ENCODE assay signal across 1 cellular context in genomic region chr17:50931003-50931878, GRCh38.
TF ChIP-seq lines count a peak whose summit lies in the region.

No MANE protein-coding gene starts in this region.

TF ChIP-seq in K562, 482 proteins besides CTCF, POLR2A, EP300 and RAD21 (continued from another document):
- TF ChIP-seq CSDE1 (IDR thresholded peaks at IDR 0.05) (no peak), RB1 (IDR thresholded peaks at IDR 0.05; ENCODE audit: low read depth) (0 out of 2 replicates have a peak, but pooled peaks have one; percentile 16), E2F6 (IDR thresholded peaks at IDR 0.05; ENCODE audit: borderline replicate concordance in 1 of 2, extremely low read depth in 1 of 2, insufficient read depth in 1 of 2, insufficient read length in 1 of 2, low read depth in 1 of 2, low read length in 1 of 2, poor library complexity in 1 of 2, severe bottlenecking in 1 of 2) (peak in 1 of 2 experiments; percentile 63), CUX1 (CRISPR knock-in tag; IDR thresholded peaks at IDR 0.05) (peak; percentile 68), EZH2 (IDR thresholded peaks at IDR 0.05; ENCODE audit: borderline replicate concordance, low read depth, low read length) (no peak), SMAD4 (CRISPR knock-in tag; conservative IDR thresholded peaks at IDR 0.05) (peak; percentile 69; the same call in 1 of the 2 replicates), POLR2B (IDR thresholded peaks at IDR 0.05; ENCODE audit: low read depth, partially characterized antibody) (no peak), HNRNPK (IDR thresholded peaks at IDR 0.05; ENCODE audit: low read depth, low read length, poor library complexity, severe bottlenecking) (no peak), ZNF384 (IDR thresholded peaks at IDR 0.05; ENCODE audit: low read depth, low read length) (peak; percentile 3; the same call in 1 of the 2 replicates), RNF2 (IDR thresholded peaks at IDR 0.05) (peak; percentile 28; the same call in 1 of the 2 replicates), FUS (optimal IDR thresholded peaks at IDR 0.05; ENCODE audit: low read depth, low read length) (no peak), SMAD1 (IDR thresholded peaks at IDR 0.05; ENCODE audit: low read depth, low read length, partially characterized antibody) (peak; percentile 70), KLF13 (tag; IDR thresholded peaks at IDR 0.05; ENCODE audit: borderline replicate concordance, low read depth) (no peak), HSF4 (CRISPR knock-in tag; IDR thresholded peaks at IDR 0.05; ENCODE audit: borderline replicate concordance) (no peak), ZNF146 (CRISPR knock-in tag; IDR thresholded peaks at IDR 0.05; ENCODE audit: unreplicated experiment) (no peak), ARID1B (IDR thresholded peaks at IDR 0.05) (peak; percentile 37; the same call in 1 of the 2 replicates), MAFF (IDR thresholded peaks at IDR 0.05; ENCODE audit: low read length) (no peak), KAT8 (IDR thresholded peaks at IDR 0.05; ENCODE audit: low read depth) (no peak), NONO (IDR thresholded peaks at IDR 0.05; ENCODE audit: low read depth in 2 of 2, low read length in 1 of 2) (0 out of 4 replicates have a peak, but pooled peaks of 1 of the 2 experiments have one; percentile 30), NFRKB (IDR thresholded peaks at IDR 0.05; ENCODE audit: low read depth) (0 out of 2 replicates have a peak, but pooled peaks have one; percentile 13), HIVEP1 (CRISPR knock-in tag; IDR thresholded peaks at IDR 0.05) (no peak), CXXC5 (CRISPR knock-in tag; IDR thresholded peaks at IDR 0.05) (peak; percentile 71)
